Comparison of ENCODE assay signal across 13 cellular contexts in the genomic region with DNA sequence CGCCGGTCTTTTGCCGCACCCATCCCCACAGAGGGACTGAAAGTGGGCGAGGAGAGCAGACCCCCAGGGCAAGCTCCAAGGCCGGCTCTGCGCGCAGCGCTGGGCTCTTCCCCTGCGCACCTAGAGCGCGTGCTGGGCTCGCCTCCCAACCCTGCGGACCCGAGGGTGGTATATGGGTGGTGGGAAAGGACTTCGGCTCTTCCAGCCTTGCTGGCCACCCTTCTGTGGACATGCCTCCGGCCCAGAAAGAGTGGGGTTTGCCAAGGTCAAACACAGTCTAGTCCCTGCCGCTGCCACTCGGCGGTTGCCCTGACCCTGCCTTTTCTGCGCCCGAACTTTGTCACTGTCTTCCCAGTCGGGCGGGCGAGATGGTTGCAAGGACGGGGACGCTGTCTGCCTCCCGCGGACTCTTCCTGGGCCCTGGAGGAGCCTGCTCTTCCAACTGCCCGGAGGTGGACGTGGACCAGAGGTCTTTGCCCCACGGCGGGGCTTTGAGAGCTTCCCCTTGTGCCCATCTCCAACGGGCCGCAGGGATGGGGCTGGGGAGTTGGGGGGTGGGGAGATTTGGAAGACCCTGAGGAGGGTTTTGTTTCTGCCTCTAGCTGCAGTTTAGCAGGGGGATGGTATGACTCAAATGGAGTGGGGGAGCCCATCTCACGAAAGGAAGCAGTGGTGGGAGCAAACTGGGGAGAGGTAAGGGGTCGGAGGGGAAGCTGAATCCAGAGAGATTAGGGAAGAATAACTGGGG. TPM values are rescaled to one million over a fixed set of nuclear protein-coding genes. Genes with fewer than 3 reads are reported as not detected.
DNase-seq lines count a peak whose midpoint lies in the region; ATAC-seq and TF ChIP-seq lines count a peak whose summit lies in the region.
"Had no signal": no experiment of that assay in that cellular context is flagged by ENCODE, and none has a peak within 500 bp of the region (broad histone marks: within the 10 kb centered on the region; RNA-seq: fewer than 3 reads in every experiment).

No MANE protein-coding gene starts in this region.

- TF ChIP-seq CTCF in coronary artery (IDR thresholded peaks at IDR 0.05) (no peak), upper lobe of left lung (IDR thresholded peaks at IDR 0.05) (no peak)

- peak overlapping the region; percentile 11 for H3K4me2 ChIP-seq in mesendoderm (ENCODE audit: low read length)

- H3K27ac ChIP-seq in coronary artery (no peak overlapping the region), mesendoderm (ENCODE audit: low read depth, low read length) (no peak overlapping the region), upper lobe of left lung (no peak overlapping the region)

- no peak overlapping the region for H4K8ac ChIP-seq in mesendoderm (ENCODE audit: low read depth, low read length)

- TF ChIP-seq POLR2A in upper lobe of left lung (IDR thresholded peaks at IDR 0.05) = no peak

- no peak overlapping the region for H3K23ac ChIP-seq in mesendoderm (ENCODE audit: low read length)

- no CpG with 5 or more reads among the region's 36 CpGs for WGBS in mesendoderm (ENCODE audit: extremely low coverage, insufficient coverage, low lambda C conversion rate)
- 18 to 29% methylated on average over 8 to 36 of the region's 36 CpGs for WGBS in upper lobe of left lung, 2 donors

- H3K9me3 ChIP-seq in upper lobe of left lung = no peaks in the 10 kb centered on the region

- H2AK5ac ChIP-seq in mesendoderm (ENCODE audit: low read length) = no peak overlapping the region

- no peak overlapping the region for H2BK120ac ChIP-seq in mesendoderm (ENCODE audit: low read depth, low read length)

- H3K4me1 ChIP-seq in mesendoderm (ENCODE audit: control insufficient read depth, low read depth, low read length) = peaks cover 2% of the 10 kb centered on the region
- H3K4me1 ChIP-seq in upper lobe of left lung = peaks cover 10 to 22% (median 13%) of the 10 kb centered on the region in 4 donors

- no peak overlapping the region for H3K4ac ChIP-seq in mesendoderm (ENCODE audit: low read depth, low read length)

- no peaks in the 10 kb centered on the region for H3K79me2 ChIP-seq in mesendoderm (ENCODE audit: control insufficient read depth, insufficient read depth, low read length)

- no peak overlapping the region for H3K18ac ChIP-seq in mesendoderm (ENCODE audit: low read length)

- peak in 1 of 2 donors; percentile 5 for ATAC-seq in upper lobe of left lung (ENCODE audit: low FRiP score in 2 of 2)
- ATAC-seq in GM19467 (IDR thresholded peaks at IDR 0.05; ENCODE audit: unreplicated experiment) = no peak

- peak overlapping the region; percentile 78 for H3K4me3 ChIP-seq in coronary artery
- H3K4me3 ChIP-seq in mesendoderm (ENCODE audit: low read length) = no peak overlapping the region
- peak overlapping the region in 3 of 4 donors; percentile 48 to 60 (median 57) for H3K4me3 ChIP-seq in upper lobe of left lung

- H4K5ac ChIP-seq in mesendoderm (ENCODE audit: low read length) = no peak overlapping the region

- no peak overlapping the region for H3K9ac ChIP-seq in mesendoderm (ENCODE audit: low read length)

- DNase-seq in activated effector memory CD4-positive, alpha-beta T cell treated with anti-CD3 and anti-CD28 coated beads, Interleukin-2, amount 50 U/mL, for 16 hours = peak; percentile 54
- DNase-seq in activated effector memory CD4-positive, alpha-beta T cell treated with Interleukin-2 at 50 U/mL for 16 hours = no peak
- peak; percentile 73 for DNase-seq in coronary artery (ENCODE audit: low spot score)
- DNase-seq in mesendoderm = no peak
- DNase-seq in upper lobe of left lung = no peak
- DNase-seq in dedifferentiated amniotic fluid mesenchymal stem cell (ENCODE audit: extremely low spot score) = no peak
- no peak for DNase-seq in HT-29 (ENCODE audit: low spot score)
- DNase-seq: CD4-positive, alpha-beta memory T cell; effector CD4-positive, alpha-beta T cell; kidney glomerular epithelial cell; NCI-H2081 treated with DMSO at 0.1 percent for 48 hours; SW 1271 had no signal

- H2BK15ac ChIP-seq in mesendoderm (replicated peaks; ENCODE audit: low read depth) = no peak overlapping the region

- no peak overlapping the region for H2BK5ac ChIP-seq in mesendoderm (ENCODE audit: low read length)

- TF ChIP-seq EP300 in upper lobe of left lung (IDR thresholded peaks at IDR 0.05) = no peak

- H3K27me3 ChIP-seq in mesendoderm (ENCODE audit: insufficient read depth, low read length, poor library complexity) = peaks cover 25% of the 10 kb centered on the region
- peaks cover 0 to 16% (median 7%) of the 10 kb centered on the region in 4 donors for H3K27me3 ChIP-seq in upper lobe of left lung

- H3K56ac ChIP-seq in mesendoderm (ENCODE audit: low read length) = peak overlapping the region; percentile 85

- no peaks in the 10 kb centered on the region for H3K36me3 ChIP-seq in mesendoderm (ENCODE audit: control insufficient read depth, insufficient read depth, low read length)
- no peaks in the 10 kb centered on the region for H3K36me3 ChIP-seq in upper lobe of left lung

- H3K79me1 ChIP-seq in mesendoderm (ENCODE audit: low read length) = no peaks in the 10 kb centered on the region

RNA-seq across cellular contexts. Expression of a gene that starts 1.5 kb away (rescaled TPM):
- 9.6 TPM for polyA plus RNA-seq in mesendoderm (2013, experiment 1 of 2)
- 10.0 TPM for polyA plus RNA-seq in mesendoderm (2013, experiment 2 of 2)
- 1 to 10 TPM in 5 of 6 donors, under 1 TPM in 1; 0.46 to 4.1 (median 1.2) TPM for total RNA-seq in upper lobe of left lung
- not detected in 2 replicates for total RNA-seq in HT-29 (2014; rRNA removed; shearing (Covaris generic))
- total RNA-seq: CD4-positive, alpha-beta memory T cell had no signal

Comparison
In these comparisons a context has a peak if more than half of its experiments do, and no peak if none do; other contexts are left out.
1. DNase-seq: peak in activated effector memory CD4-positive, alpha-beta T cell treated with anti-CD3 and anti-CD28 coated beads, Interleukin-2, amount 50 U/mL, for 16 hours (single experiment) and coronary artery (single experiment); none in activated effector memory CD4-positive, alpha-beta T cell treated with Interleukin-2 at 50 U/mL for 16 hours (single experiment), mesendoderm (single experiment), upper lobe of left lung (0 of 2), dedifferentiated amniotic fluid mesenchymal stem cell (single experiment) and HT-29 (single experiment).